Comparison of ENCODE assay signal across 12 cellular contexts in genomic region chr2:222919841-222920609, GRCh38. TPM values are rescaled to one million over a fixed set of nuclear protein-coding genes. Genes with fewer than 3 reads are reported as not detected.
DNase-seq lines count a peak whose midpoint lies in the region; ATAC-seq, FAIRE-seq and TF ChIP-seq lines count a peak whose summit lies in the region.
"Had no signal": no experiment of that assay in that cellular context is flagged by ENCODE, and none has a peak within 500 bp of the region (broad histone marks: within the 10 kb centered on the region; RNA-seq: fewer than 3 reads in every experiment).

No MANE protein-coding gene starts in this region.

- CTCF ChIA-PET in A549 (lab: Yijun Ruan, JAX): interaction anchor here (0.7 to 1.1 kb wide), 2 partner anchors 17 to 52 kb away, joined by 3 to 5 read pairs; no protein-coding TSS in a partner anchor
- CTCF ChIA-PET in activated CD8-positive, alpha-beta T cell treated with anti-CD3 and anti-CD28 coated beads for 36 hours (lab: Charles Lee): interaction anchor here (0.8 to 1.0 kb wide), 2 partner anchors 212 to 230 kb away, joined by 3 to 4 read pairs; no protein-coding TSS in a partner anchor

- DNase-seq in A549 (ENCODE audit: low read depth in 1 of 2, low spot score in 1 of 2) (peak in 1 of 2 experiments; percentile 34), H54 (ENCODE audit: insufficient read length, low spot score) (peak; percentile 62), hepatic stellate cell (ENCODE audit: low spot score) (peak; percentile 76), GM13976 (ENCODE audit: low spot score) (no peak)
- no peak for DNase-seq in activated CD8-positive, alpha-beta T cell treated with anti-CD3 and anti-CD28 coated beads for 36 hours
- DNase-seq: activated naive CD4-positive, alpha-beta T cell treated with anti-CD3 and anti-CD28 coated beads for 36 hours; DMS 273 treated with DMSO at 0.1 percent for 48 hours; retina; T-cell had no signal

- no peak for TF ChIP-seq RAD21 in A549 (conservative IDR thresholded peaks at IDR 0.05 in 1 of 2, IDR thresholded peaks at IDR 0.05 in 1 of 2)

- peaks cover 7% of the 10 kb centered on the region for H3K4me1 Mint-ChIP-seq in activated CD8-positive, alpha-beta T cell treated with anti-CD3 and anti-CD28 coated beads for 36 hours (ENCODE audit: low read depth)

- peak overlapping the region; percentile 46 for H3K27ac Mint-ChIP-seq in activated CD8-positive, alpha-beta T cell treated with anti-CD3 and anti-CD28 coated beads for 36 hours
- H3K27ac Mint-ChIP-seq: activated naive CD4-positive, alpha-beta T cell treated with anti-CD3 and anti-CD28 coated beads for 36 hours; T-cell had no signal

- H3K36me3 Mint-ChIP-seq in activated CD8-positive, alpha-beta T cell treated with anti-CD3 and anti-CD28 coated beads for 36 hours (ENCODE audit: low read depth): peaks cover 26% of the 10 kb centered on the region

- no peak for TF ChIP-seq EP300 in A549 (IDR thresholded peaks at IDR 0.05)

- WGBS in A549 (ENCODE audit: missing lambda C conversion rate): 55% methylated on average over 2 of the region's 2 CpGs

- no peaks in the 10 kb centered on the region for H3K9me3 ChIP-seq in A549

- peaks cover 40% of the 10 kb centered on the region for H3K4me1 ChIP-seq in A549

- in situ Hi-C loops in GM13976 (cut with MboI; ENCODE audit: low sequenced_read_pairs, unreplicated experiment): no loop called here

- POLR2A ChIA-PET in A549 (lab: Yijun Ruan, JAX): no interaction called here
- POLR2A ChIA-PET in activated CD8-positive, alpha-beta T cell treated with anti-CD3 and anti-CD28 coated beads for 36 hours (lab: Charles Lee): no interaction called here

- H3K9me3 Mint-ChIP-seq in activated CD8-positive, alpha-beta T cell treated with anti-CD3 and anti-CD28 coated beads for 36 hours: no peaks in the 10 kb centered on the region
- H3K9me3 Mint-ChIP-seq: activated naive CD4-positive, alpha-beta T cell treated with anti-CD3 and anti-CD28 coated beads for 36 hours; T-cell had no signal

- TF ChIP-seq CTCF in A549 (IDR thresholded peaks at IDR 0.05) (no peak), GM13976 (IDR thresholded peaks at IDR 0.05; ENCODE audit: borderline replicate concordance, control extremely low read depth, extremely low read depth, insufficient read depth, missing control alignments) (no peak)
- no peak for TF ChIP-seq CTCF in activated CD8-positive, alpha-beta T cell treated with anti-CD3 and anti-CD28 coated beads for 36 hours (IDR thresholded peaks at IDR 0.05)

- no peak overlapping the region for H3K4me3 Mint-ChIP-seq in activated CD8-positive, alpha-beta T cell treated with anti-CD3 and anti-CD28 coated beads for 36 hours
- H3K4me3 Mint-ChIP-seq: activated naive CD4-positive, alpha-beta T cell treated with anti-CD3 and anti-CD28 coated beads for 36 hours; T-cell had no signal

- H3K4me3 ChIP-seq in A549: no peak overlapping the region

- no peak for TF ChIP-seq POLR2A in A549 (IDR thresholded peaks at IDR 0.05; ENCODE audit: low read length)
- no peak for TF ChIP-seq POLR2A in H54 (IDR thresholded peaks at IDR 0.05; ENCODE audit: low read depth, low read length)

- peak overlapping the region; percentile 32 for H3K4me2 ChIP-seq in A549

- intact Hi-C loops in activated CD8-positive, alpha-beta T cell treated with anti-CD3 and anti-CD28 coated beads for 36 hours (cut with micrococcal nuclease): no loop called here

- peak overlapping the region in 1 of 2 experiments; percentile 28; a peak in 1 of 6 replicates for H3K27ac ChIP-seq in A549

- no peaks in the 10 kb centered on the region for H3K27me3 Mint-ChIP-seq in activated CD8-positive, alpha-beta T cell treated with anti-CD3 and anti-CD28 coated beads for 36 hours
- H3K27me3 Mint-ChIP-seq: T-cell had no signal

- FAIRE-seq in A549 (lab: Jason Lieb, UNC) (no peak), H54 (lab: Jason Lieb, UNC) (peak; percentile 99)

- ATAC-seq in A549 (peak; percentile 67 to 69), HG02840 (IDR thresholded peaks at IDR 0.05; ENCODE audit: low FRiP score, unreplicated experiment) (no peak), GM21390 (IDR thresholded peaks at IDR 0.05; ENCODE audit: unreplicated experiment) (no peak), HG03521 (IDR thresholded peaks at IDR 0.05; ENCODE audit: unreplicated experiment) (no peak)
- no peak for ATAC-seq in activated CD8-positive, alpha-beta T cell treated with anti-CD3 and anti-CD28 coated beads for 36 hours
- ATAC-seq: T-cell had no signal

TF ChIP-seq in A549, 52 proteins besides CTCF, POLR2A, EP300 and RAD21:
- no peak for TF ChIP-seq FOSL2 (IDR thresholded peaks at IDR 0.05)
- peak; percentile 56; the same call in 1 of the 2 replicates for TF ChIP-seq FOSL2 (CRISPR knock-in tag; IDR thresholded peaks at IDR 0.05)
- TF ChIP-seq RARB (CRISPR knock-in tag; IDR thresholded peaks at IDR 0.05): no peak

RNA-seq across cellular contexts. Expression of gene ACSL3, which starts 59.2 kb away (rescaled TPM):
- 160 and 209 TPM in 2 replicates for polyA plus RNA-seq in A549 (2011; rRNA removed)
- 35.0 and 40.1 TPM in 2 replicates for polyA plus RNA-seq in A549 (2012; cell fraction: cytosol; rRNA removed)
- polyA plus RNA-seq in A549 (2012; cell fraction: nucleus; rRNA removed): 48.9 and 60.2 TPM in 2 replicates
- 89.1 to 142 TPM (median 128 TPM) in 3 replicates for polyA plus RNA-seq in A549 (2017; fragmentation: RNase III; extraction: RNeasy Plus Mini Kit Qiagen cat#74134 plus additional on column Dnase treatment)
- polyA minus RNA-seq in A549 (2011; rRNA and poly(A)+ RNA removed): 149 and 161 TPM in 2 replicates
- total RNA-seq in activated CD8-positive, alpha-beta T cell treated with anti-CD3 and anti-CD28 coated beads for 36 hours: 10 to 100 TPM; 43.8 to 44.6 TPM

Comparison
In these comparisons a context has a peak if more than half of its experiments do, and no peak if none do; other contexts are left out.
1. ATAC-seq: peak in A549 (2 of 2); none in activated CD8-positive, alpha-beta T cell treated with anti-CD3 and anti-CD28 coated beads for 36 hours (single experiment), HG02840 (single experiment), GM21390 (single experiment) and HG03521 (single experiment).
2. DNase-seq: peak in H54 (single experiment) and hepatic stellate cell (single experiment); none in activated CD8-positive, alpha-beta T cell treated with anti-CD3 and anti-CD28 coated beads for 36 hours (single experiment) and GM13976 (single experiment).